Comparison of ENCODE assay signal across 27 cellular contexts in genomic region chr3:135678386-135678785, GRCh38.
"Had no signal": no experiment of that assay in that cellular context is flagged by ENCODE, and none has a peak within 500 bp of the region (broad histone marks: within the 10 kb centered on the region; RNA-seq: fewer than 3 reads in every experiment).

No MANE protein-coding gene starts in this region.

- H3K4me1 Mint-ChIP-seq: naive B cell; natural killer cell; nephron progenitor cell; neural progenitor cell; stimulated activated naive B cell treated with anti-CD40 and anti-IgM and Interleukin-4, amounts not matched to agents 10 μg/mL and 1 μg/mL and 100 μg/mL, for 72 hours had no signal

- DNase-seq: hippocampal formation; kidney glomerular epithelial cell; left cardiac atrium; left lung; lower lobe of right lung; mammary epithelial cell; mesenchymal stem cell; naive B cell; natural killer cell; nephron progenitor cell; ovary; sigmoid colon; stimulated activated CD4-positive, alpha-beta T cell treated with anti-CD3 and anti-CD28 coated beads, Interleukin-12 subunit alpha, Interleukin-12 subunit beta, amount 100 ng/mL, for 4 hours; stimulated activated CD4-positive, alpha-beta T cell treated with anti-CD3 and anti-CD28 coated beads, Interleukin-15, amount 100 ng/mL, for 24 hours; stimulated activated CD4-positive, alpha-beta T cell treated with anti-CD3 and anti-CD28 coated beads, Interleukin-2, amount 100 ng/mL, for 24 hours; stimulated activated CD4-positive, alpha-beta T cell treated with anti-CD3 and anti-CD28 coated beads, Interleukin-4, amount 100 ng/mL, for 1 hour; stimulated activated naive B cell treated with anti-CD40 and anti-IgM and Interleukin-4, amounts not matched to agents 10 μg/mL and 1 μg/mL and 100 μg/mL, for 72 hours; stimulated activated naive CD8-positive, alpha-beta T cell treated with anti-CD3 and anti-CD28 coated beads, Interleukin-15, Interleukin-2, amounts not matched to agents 100 U/mL and 50 U/mL, for 24 hours; stomach; testis; thyroid gland; transverse colon; upper lobe of left lung had no signal

- H3K4me2 ChIP-seq: neural progenitor cell had no signal

- H3K27ac Mint-ChIP-seq: naive B cell; natural killer cell; neural progenitor cell; progenitor cell of endocrine pancreas; stimulated activated naive B cell treated with anti-CD40 and anti-IgM and Interleukin-4, amounts not matched to agents 10 μg/mL and 1 μg/mL and 100 μg/mL, for 72 hours had no signal

- H2AFZ ChIP-seq: neural progenitor cell had no signal

- H3K9me3 ChIP-seq: neutrophil, ovary, testis, thyroid gland, transverse colon, vagina had no signal

- ATAC-seq: left cardiac atrium; left lung; lower lobe of right lung; natural killer cell; stimulated activated naive B cell treated with anti-CD40 and anti-IgM and Interleukin-4, amounts not matched to agents 10 μg/mL and 1 μg/mL and 100 μg/mL, for 72 hours; stimulated activated naive CD8-positive, alpha-beta T cell treated with anti-CD3 and anti-CD28 coated beads, Interleukin-15, Interleukin-2, amounts not matched to agents 100 U/mL and 50 U/mL, for 24 hours had no signal

- H3K4me3 Mint-ChIP-seq: naive B cell; natural killer cell; nephron progenitor cell; neural progenitor cell; stimulated activated naive B cell treated with anti-CD40 and anti-IgM and Interleukin-4, amounts not matched to agents 10 μg/mL and 1 μg/mL and 100 μg/mL, for 72 hours had no signal

- H3K4me1 ChIP-seq: left lung, lower lobe of right lung, neural progenitor cell, sigmoid colon, stomach, testis, thyroid gland, transverse colon, upper lobe of left lung, vagina had no signal

- H3K9ac ChIP-seq: neural progenitor cell had no signal

- H3K4me3 ChIP-seq: left lung, lower lobe of right lung, neural progenitor cell, ovary, sigmoid colon, stomach, testis, thyroid gland, transverse colon, upper lobe of left lung, vagina had no signal

- H3K36me3 Mint-ChIP-seq: naive B cell; natural killer cell; stimulated activated naive B cell treated with anti-CD40 and anti-IgM and Interleukin-4, amounts not matched to agents 10 μg/mL and 1 μg/mL and 100 μg/mL, for 72 hours had no signal

- H3K27ac ChIP-seq: left lung, lower lobe of right lung, neural progenitor cell, neutrophil, ovary, sigmoid colon, stomach, testis, thyroid gland, transverse colon, upper lobe of left lung, vagina had no signal

- H3K27me3 ChIP-seq: left lung, neural progenitor cell, neutrophil, ovary, sigmoid colon, stomach, testis, thyroid gland, transverse colon, upper lobe of left lung, vagina had no signal

- H3K36me3 ChIP-seq: left lung, lower lobe of right lung, neutrophil, ovary, sigmoid colon, stomach, thyroid gland, transverse colon, upper lobe of left lung, vagina had no signal

- H3K27me3 Mint-ChIP-seq: progenitor cell of endocrine pancreas; stimulated activated naive B cell treated with anti-CD40 and anti-IgM and Interleukin-4, amounts not matched to agents 10 μg/mL and 1 μg/mL and 100 μg/mL, for 72 hours had no signal
